Comparison of ENCODE assay signal across 9 cellular contexts in the genomic region with DNA sequence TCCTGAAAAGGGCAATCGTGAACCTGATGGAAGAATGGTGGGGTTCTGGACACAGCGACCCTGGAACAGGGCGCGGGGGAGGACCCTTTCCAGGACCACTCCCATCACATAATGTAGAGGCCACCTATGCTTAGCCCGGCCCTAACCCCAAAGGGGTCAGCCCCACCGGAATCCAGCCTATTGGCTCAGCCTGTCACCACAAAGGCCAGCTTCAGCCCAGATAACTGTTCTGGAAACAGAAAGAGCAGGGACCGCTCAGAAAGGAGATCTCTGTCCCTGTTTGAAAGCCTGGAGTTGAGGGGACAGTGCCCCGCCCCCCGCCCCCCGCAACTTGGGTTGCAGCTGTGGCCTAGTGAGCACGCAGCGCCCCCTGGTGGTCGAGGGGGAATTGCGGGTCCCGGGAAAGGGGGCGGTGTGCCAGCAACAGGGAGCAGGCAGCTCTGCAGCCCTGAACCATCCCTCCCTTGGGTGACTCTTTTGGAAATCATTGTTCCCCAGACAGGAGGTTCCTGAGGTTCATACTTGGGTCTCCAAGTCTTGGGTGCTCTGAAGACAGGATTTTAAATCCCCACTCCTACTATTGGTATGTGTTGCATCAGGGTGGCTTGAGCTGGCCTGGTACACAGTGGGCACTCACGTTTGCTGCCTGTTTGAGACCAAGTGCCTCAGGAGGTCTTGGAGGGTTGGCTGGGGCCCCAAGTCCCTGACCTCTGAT. TPM values are rescaled to one million over a fixed set of nuclear protein-coding genes. Genes with fewer than 3 reads are reported as not detected.
DNase-seq lines count a peak whose midpoint lies in the region; ATAC-seq and FAIRE-seq lines count a peak whose summit lies in the region.
"Had no signal": no experiment of that assay in that cellular context is flagged by ENCODE, and none has a peak within 500 bp of the region (broad histone marks: within the 10 kb centered on the region; RNA-seq: fewer than 3 reads in every experiment).

No MANE protein-coding gene starts in this region.

- H3K4me3 ChIP-seq in small intestine (ENCODE audit: low read depth in 1 of 2, low read length in 2 of 2) = no peak overlapping the region

- no peak for ATAC-seq in GM19023 (IDR thresholded peaks at IDR 0.05; ENCODE audit: unreplicated experiment)
- ATAC-seq in HG02973 (IDR thresholded peaks at IDR 0.05; ENCODE audit: unreplicated experiment) = no peak

- no peaks in the 10 kb centered on the region for H3K36me3 ChIP-seq in small intestine (ENCODE audit: control insufficient read depth in 2 of 2, insufficient read depth in 2 of 2, low read length in 2 of 2)

- FAIRE-seq in small intestine (lab: Jason Lieb, UNC) = no peak

- DNase-seq in Caki2 (ENCODE audit: low read depth) (peak; percentile 45), HK-2 (ENCODE audit: unreplicated experiment) (peak; percentile 71), T-helper 2 cell (peak; percentile 45 to 68 (median 62)), anterior cingulate cortex (lab: John Stamatoyannopoulos, UW) (peak in 51 of 58 donors; percentile 3 to 80 (median 47)), hepatic stellate cell (ENCODE audit: low spot score) (peak; percentile 79), small intestine (peak; percentile 31)

- no peaks in the 10 kb centered on the region for H3K9me3 ChIP-seq in small intestine (ENCODE audit: control insufficient read depth, low read depth)

- H3K27ac ChIP-seq in small intestine (ENCODE audit: low read depth in 1 of 2, low read length in 1 of 2) = no peak overlapping the region

- no peaks in the 10 kb centered on the region for H3K4me1 ChIP-seq in small intestine (ENCODE audit: control insufficient read depth in 2 of 2, insufficient read depth in 1 of 2, low read depth in 1 of 2, low read length in 1 of 2)

- WGBS in small intestine, 3 donors = 25 to 31% (median 26%) methylated on average over 17 of the region's 17 CpGs

- in situ Hi-C loops in Caki2 (cut with HindIII; ENCODE audit: low pct_unique_long_range_greater_than_20kb, low sequenced_read_pairs) = no loop called here

- no peaks in the 10 kb centered on the region for H3K27me3 ChIP-seq in small intestine (ENCODE audit: control insufficient read depth in 2 of 2, insufficient read depth in 2 of 2, low read length in 2 of 2)

RNA-seq across cellular contexts. Expression of a gene that starts 1.5 kb away (rescaled TPM):
- total RNA-seq in Caki2 (2014; rRNA removed; shearing (Covaris generic); ENCODE audit: low replicate concordance) = not detected in 2 replicates
- 1 to 10 TPM in 2 of 3 donors, under 1 TPM in 1; 0.22 to 6.3 (median 1.1) TPM for polyA plus RNA-seq in small intestine
- total RNA-seq: activated CD8-positive, alpha-beta memory T cell treated with anti-CD3 and anti-CD28 coated beads for 36 hours had no signal

RNA-seq across cellular contexts. Expression of a gene that starts 21.6 kb away (rescaled TPM):
- not detected in 2 replicates for total RNA-seq in Caki2 (2014; rRNA removed; shearing (Covaris generic); ENCODE audit: low replicate concordance)
- polyA plus RNA-seq in small intestine = 1 to 10 TPM in 2 of 3 donors, not detected in 1; 2.7 to 9.7 TPM
- total RNA-seq: activated CD8-positive, alpha-beta memory T cell treated with anti-CD3 and anti-CD28 coated beads for 36 hours had no signal

RNA-seq across cellular contexts. Expression of a gene that starts 29.1 kb away (rescaled TPM):
- not detected in 2 replicates for total RNA-seq in Caki2 (2014; rRNA removed; shearing (Covaris generic); ENCODE audit: low replicate concordance)
- polyA plus RNA-seq in small intestine = 10 to 100 TPM in 1 of 3 donors, under 1 TPM in 2; 0.22 to 10.9 (median 0.27) TPM
- total RNA-seq: activated CD8-positive, alpha-beta memory T cell treated with anti-CD3 and anti-CD28 coated beads for 36 hours had no signal

RNA-seq across cellular contexts. Expression of a gene that starts 47.7 kb away (rescaled TPM):
- not detected in 2 replicates for total RNA-seq in Caki2 (2014; rRNA removed; shearing (Covaris generic); ENCODE audit: low replicate concordance)
- not detected for polyA plus RNA-seq in small intestine
- total RNA-seq: activated CD8-positive, alpha-beta memory T cell treated with anti-CD3 and anti-CD28 coated beads for 36 hours had no signal

RNA-seq across cellular contexts. Expression of a gene that starts 56.7 kb away (rescaled TPM):
- 70.6 and 73.8 TPM in 2 replicates for total RNA-seq in Caki2 (2014; rRNA removed; shearing (Covaris generic); ENCODE audit: low replicate concordance)
- polyA plus RNA-seq in small intestine = 10 to 100 TPM in 2 of 3 donors, 1 to 10 TPM in 1; 5.8 to 38.4 (median 14.3) TPM
